In genomic region chr14:33237102-33237501, GRCh38 we compare ENCODE assay signal across 26 cellular contexts.
"Had no signal": no experiment of that assay in that cellular context is flagged by ENCODE, and none has a peak within 500 bp of the region (broad histone marks: within the 10 kb centered on the region; RNA-seq: fewer than 3 reads in every experiment).

No MANE protein-coding gene starts in this region.

- H3K36me3 Mint-ChIP-seq: activated CD4-positive, alpha-beta memory T cell treated with anti-CD3 and anti-CD28 coated beads for 36 hours; stimulated activated naive B cell treated with anti-CD40 and anti-IgM and Interleukin-4, amounts not matched to agents 10 μg/mL and 1 μg/mL and 100 μg/mL, for 72 hours had no signal

- H3K27ac ChIP-seq: body of pancreas, esophagus muscularis mucosa, stomach, thyroid gland, upper lobe of right lung, WERI-Rb-1 had no signal

- H3K4me2 ChIP-seq: smooth muscle cell had no signal

- H3K27ac Mint-ChIP-seq: activated CD4-positive, alpha-beta memory T cell treated with anti-CD3 and anti-CD28 coated beads for 36 hours; activated CD4-positive, alpha-beta T cell treated with anti-CD3 and anti-CD28 coated beads, Interleukin-2, amount 10 ng/mL, durations not matched to agents 24 days and 14 days; activated T-cell treated with anti-CD3 and anti-CD28 coated beads, Interleukin-2, amount 50 U/mL, for 24 hours; nephron; stimulated activated naive B cell treated with anti-CD40 and anti-IgM and Interleukin-4, amounts not matched to agents 10 μg/mL and 1 μg/mL and 100 μg/mL, for 72 hours had no signal

- H3K4me3 Mint-ChIP-seq: activated CD4-positive, alpha-beta memory T cell treated with anti-CD3 and anti-CD28 coated beads for 36 hours; activated CD4-positive, alpha-beta T cell treated with anti-CD3 and anti-CD28 coated beads, Interleukin-2, amount 10 ng/mL, durations not matched to agents 24 days and 14 days; activated T-cell treated with anti-CD3 and anti-CD28 coated beads, Interleukin-2, amount 50 U/mL, for 24 hours; nephron; stimulated activated naive B cell treated with anti-CD40 and anti-IgM and Interleukin-4, amounts not matched to agents 10 μg/mL and 1 μg/mL and 100 μg/mL, for 72 hours had no signal

- H3K9me3 ChIP-seq: body of pancreas, esophagus muscularis mucosa, stomach, thyroid gland, upper lobe of right lung had no signal

- H3K27me3 ChIP-seq: body of pancreas, esophagus muscularis mucosa, stomach, thyroid gland, upper lobe of right lung had no signal

- ATAC-seq: body of pancreas; left ventricle myocardium superior; sciatic nerve; stimulated activated naive B cell treated with anti-CD40 and anti-IgM and Interleukin-4, amounts not matched to agents 10 μg/mL and 1 μg/mL and 100 μg/mL, for 72 hours; upper lobe of right lung had no signal

- H3K36me3 ChIP-seq: esophagus muscularis mucosa, stomach, thyroid gland, upper lobe of right lung, WERI-Rb-1 had no signal

- H3K4me3 ChIP-seq: body of pancreas, esophagus muscularis mucosa, smooth muscle cell, stomach, thyroid gland, upper lobe of right lung had no signal

- H3K4me1 Mint-ChIP-seq: activated CD4-positive, alpha-beta T cell treated with anti-CD3 and anti-CD28 coated beads, Interleukin-2, amount 10 ng/mL, durations not matched to agents 24 days and 14 days; stimulated activated naive B cell treated with anti-CD40 and anti-IgM and Interleukin-4, amounts not matched to agents 10 μg/mL and 1 μg/mL and 100 μg/mL, for 72 hours had no signal

- H3K27me3 Mint-ChIP-seq: activated CD4-positive, alpha-beta memory T cell treated with anti-CD3 and anti-CD28 coated beads for 36 hours; activated CD4-positive, alpha-beta T cell treated with anti-CD3 and anti-CD28 coated beads, Interleukin-2, amount 10 ng/mL, durations not matched to agents 24 days and 14 days; activated T-cell treated with anti-CD3 and anti-CD28 coated beads, Interleukin-2, amount 50 U/mL, for 24 hours; stimulated activated naive B cell treated with anti-CD40 and anti-IgM and Interleukin-4, amounts not matched to agents 10 μg/mL and 1 μg/mL and 100 μg/mL, for 72 hours had no signal

- FAIRE-seq: colon had no signal

- DNase-seq: activated CD4-positive, alpha-beta memory T cell treated with anti-CD3 and anti-CD28 coated beads for 36 hours; activated CD4-positive, alpha-beta T cell treated with anti-CD3 and anti-CD28 coated beads, Interleukin-2, amount 10 ng/mL, durations not matched to agents 24 days and 14 days; activated CD4-positive, CD25-positive, alpha-beta regulatory T cell treated with anti-CD3 and anti-CD28 coated beads, Interleukin-2, amount 50 U/mL, for 72 hours; activated CD8-positive, alpha-beta memory T cell treated with anti-CD3 and anti-CD28 coated beads, Interleukin-2, amount 50 U/mL, for 48 hours; activated gamma-delta T cell; activated naive CD4-positive, alpha-beta T cell treated with anti-CD3 and anti-CD28 coated beads, Interleukin-2, amount 50 U/mL, for 16 hours; activated T-cell treated with anti-CD3 and anti-CD28 coated beads, Interleukin-2, amount 50 U/mL, for 24 hours; body of pancreas; dermis blood vessel endothelial cell; effector CD4-positive, alpha-beta T cell; foreskin melanocyte; islet precursor cell; left ventricle myocardium superior; posterior cingulate gyrus; stimulated activated CD4-positive, alpha-beta T cell treated with anti-CD3 and anti-CD28 coated beads, Interleukin-2, amount 100 ng/mL, for 24 hours; stimulated activated naive B cell treated with anti-CD40 and anti-IgM and Interleukin-4, amounts not matched to agents 10 μg/mL and 1 μg/mL and 100 μg/mL, for 72 hours; stomach; T-helper 9 cell; thyroid gland; upper lobe of right lung; WERI-Rb-1 had no signal

- H3K9me3 Mint-ChIP-seq: activated CD4-positive, alpha-beta memory T cell treated with anti-CD3 and anti-CD28 coated beads for 36 hours; activated CD4-positive, alpha-beta T cell treated with anti-CD3 and anti-CD28 coated beads, Interleukin-2, amount 10 ng/mL, durations not matched to agents 24 days and 14 days; nephron; stimulated activated naive B cell treated with anti-CD40 and anti-IgM and Interleukin-4, amounts not matched to agents 10 μg/mL and 1 μg/mL and 100 μg/mL, for 72 hours had no signal

- H3K4me1 ChIP-seq: body of pancreas, stomach, thyroid gland, upper lobe of right lung had no signal
